Comparison of ENCODE assay signal across 21 cellular contexts in genomic region chr17:44078412-44078811, GRCh38. TPM values are rescaled to one million over a fixed set of nuclear protein-coding genes. Genes with fewer than 3 reads are reported as not detected.
DNase-seq lines count a peak whose midpoint lies in the region; ATAC-seq, FAIRE-seq and TF ChIP-seq lines count a peak whose summit lies in the region.
"Had no signal": no experiment of that assay in that cellular context is flagged by ENCODE, and none has a peak within 500 bp of the region (broad histone marks: within the 10 kb centered on the region; RNA-seq: fewer than 3 reads in every experiment).

No MANE protein-coding gene starts in this region.

- DNase-seq in HepG2 (ENCODE audit: low spot score): no peak
- DNase-seq in right lobe of liver: no peak
- DNase-seq in mucosa of descending colon: no peak
- no peak for DNase-seq in SKM-1 (lab: John Stamatoyannopoulos, UW; ENCODE audit: unreplicated experiment)
- no peak for DNase-seq in DMS53 treated with DMSO at 0.1 percent for 48 hours (lab: John Stamatoyannopoulos, UW; ENCODE audit: unreplicated experiment)
- no peak for DNase-seq in stimulated activated naive CD8-positive, alpha-beta T cell treated with anti-CD3 and anti-CD28 coated beads, Interleukin-15, amount 100 ng/mL, for 72 hours
- DNase-seq: 8988T, KBM-7, MV-4-11, NCI-H1417 treated with DMSO at 0.1 percent for 48 hours, NCI-H2029, NCI-H2171, NCI-H446 treated with DMSO at 0.1 percent for 48 hours, NCI-H774, PC-9 had no signal

- POLR2A ChIA-PET in HepG2 (lab: Yijun Ruan, JAX): interaction anchor here (1.0 to 2.6 kb wide), 2 partner anchors 9 to 18 kb away, joined by 4 to 8 read pairs; no protein-coding TSS in a partner anchor

- H3K27ac ChIP-seq in HepG2 (ENCODE audit: extremely low read length, insufficient read depth, low read length) (no peak overlapping the region), right lobe of liver (no peak overlapping the region), VCaP (peak overlapping the region; percentile 98)
- H3K27ac ChIP-seq: PC-9 had no signal

- H3K27me3 Mint-ChIP-seq in stimulated activated naive CD8-positive, alpha-beta T cell treated with anti-CD3 and anti-CD28 coated beads, Interleukin-15, amount 100 ng/mL, for 72 hours: no peaks in the 10 kb centered on the region

- no peak overlapping the region for H3K9ac ChIP-seq in HepG2 (ENCODE audit: insufficient read depth, low read depth, low read length)

- TF ChIP-seq CTCF in HepG2 (CRISPR knock-in tag; IDR thresholded peaks at IDR 0.05) (no peak), right lobe of liver (IDR thresholded peaks at IDR 0.05) (no peak), VCaP (conservative IDR thresholded peaks at IDR 0.05) (no peak), mucosa of descending colon (IDR thresholded peaks at IDR 0.05) (no peak)

- H3K9me3 Mint-ChIP-seq in stimulated activated naive CD8-positive, alpha-beta T cell treated with anti-CD3 and anti-CD28 coated beads, Interleukin-15, amount 100 ng/mL, for 72 hours: no peaks in the 10 kb centered on the region

- CTCF ChIA-PET in HepG2 (lab: Yijun Ruan, JAX; ENCODE audit: low intra/inter-chr PET ratio, low total read pairs): no interaction called here

- H3K4me1 ChIP-seq in HepG2 (ENCODE audit: insufficient read depth, low read length) (peaks cover 25% of the 10 kb centered on the region), right lobe of liver (peaks cover 0 to 17% (median 8%) of the 10 kb centered on the region in 4 donors), mucosa of descending colon (ENCODE audit: low read depth) (no peaks in the 10 kb centered on the region)
- H3K4me1 ChIP-seq: HAP-1 had no signal

- FAIRE-seq in HepG2 (lab: Jason Lieb, UNC): no peak
- FAIRE-seq: GM19239, HTR-8/SVneo had no signal

- H3K4me3 ChIP-seq in HepG2 (replicated peaks in 1 of 3; ENCODE audit: insufficient read depth in 1 of 3, low read depth in 2 of 3, low read length in 3 of 3): no peak overlapping the region
- no peak overlapping the region for H3K4me3 ChIP-seq in right lobe of liver
- H3K4me3 ChIP-seq in mucosa of descending colon: no peak overlapping the region
- H3K4me3 ChIP-seq: BLaER1, HAP-1, PC-9 had no signal

- H3K36me3 ChIP-seq in HepG2 (replicated peaks in 1 of 2; ENCODE audit: control insufficient read depth in 1 of 2, insufficient read depth in 2 of 2, low read length in 2 of 2): peaks cover 28 to 66% of the 10 kb centered on the region in 2 experiments
- H3K36me3 ChIP-seq in right lobe of liver: peaks cover 0 to 28% (median 13%) of the 10 kb centered on the region in 4 donors
- no peaks in the 10 kb centered on the region for H3K36me3 ChIP-seq in mucosa of descending colon (ENCODE audit: low read depth)

- WGBS in HepG2 (ENCODE audit: low lambda C conversion rate): 98% methylated on average over 8 of the region's 19 CpGs
- 73% methylated on average over 2 of the region's 19 CpGs for WGBS in right lobe of liver (ENCODE audit: insufficient coverage, low coverage, low lambda C conversion rate, missing lambda C conversion rate)

- in situ Hi-C loops in HepG2 (cut with HindIII; ENCODE audit: extremely low pct_ligation_motif_present, low pct_unique_long_range_greater_than_20kb): no loop called here

- no peaks in the 10 kb centered on the region for H3K79me2 ChIP-seq in HepG2 (ENCODE audit: insufficient read depth, low read length)

- intact Hi-C loops in HepG2 (cut with micrococcal nuclease; ENCODE audit: unreplicated experiment): no loop called here
- intact Hi-C loops in right lobe of liver (cut with DNase I): no loop called here
- intact Hi-C loops in mucosa of descending colon (cut with DNase I, micrococcal nuclease): no loop called here

- H3K27ac Mint-ChIP-seq in stimulated activated naive CD8-positive, alpha-beta T cell treated with anti-CD3 and anti-CD28 coated beads, Interleukin-15, amount 100 ng/mL, for 72 hours: no peak overlapping the region

- H2AFZ ChIP-seq in HepG2 (ENCODE audit: low read length): no peak overlapping the region
- H2AFZ ChIP-seq: PC-9 had no signal

- H3K9me3 ChIP-seq in HepG2 (ENCODE audit: low read length): no peaks in the 10 kb centered on the region
- H3K9me3 ChIP-seq in right lobe of liver: no peaks in the 10 kb centered on the region
- no peaks in the 10 kb centered on the region for H3K9me3 ChIP-seq in mucosa of descending colon
- H3K9me3 ChIP-seq: BLaER1, HAP-1 had no signal

- H4K20me1 ChIP-seq in HepG2 (ENCODE audit: insufficient read depth, low read length): no peaks in the 10 kb centered on the region

- no peaks in the 10 kb centered on the region for H3K27me3 ChIP-seq in HepG2 (ENCODE audit: control insufficient read depth in 1 of 2, insufficient read depth in 2 of 2, low read length in 2 of 2)
- no peaks in the 10 kb centered on the region for H3K27me3 ChIP-seq in right lobe of liver
- H3K27me3 ChIP-seq: BLaER1 had no signal

- H3K4me3 Mint-ChIP-seq in stimulated activated naive CD8-positive, alpha-beta T cell treated with anti-CD3 and anti-CD28 coated beads, Interleukin-15, amount 100 ng/mL, for 72 hours: no peak overlapping the region

- peak in 1 of 2 experiments; percentile 25; a peak in 1 of 4 replicates for TF ChIP-seq POLR2A in HepG2 (IDR thresholded peaks at IDR 0.05; ENCODE audit: insufficient read depth in 1 of 2, low read depth in 2 of 2, low read length in 2 of 2)
- no peak for TF ChIP-seq POLR2A in right lobe of liver (IDR thresholded peaks at IDR 0.05)

- TF ChIP-seq RAD21 in HepG2 (CRISPR knock-in tag; IDR thresholded peaks at IDR 0.05): no peak

- TF ChIP-seq EP300 in HepG2 (IDR thresholded peaks at IDR 0.05; ENCODE audit: low read depth in 2 of 2, low read length in 2 of 2) (no peak), HepG2 (CRISPR knock-in tag; IDR thresholded peaks at IDR 0.05; ENCODE audit: borderline replicate concordance) (no peak)

- no TSS peak for BruUV-seq in HepG2 (replicated peaks; lab: Mats Ljungman, UMichigan)

- no peak for ATAC-seq in HepG2
- no peak for ATAC-seq in right lobe of liver
- peak; percentile 6 for ATAC-seq in mucosa of descending colon
- no peak for ATAC-seq in GM19455 (IDR thresholded peaks at IDR 0.05; ENCODE audit: unreplicated experiment)
- no peak for ATAC-seq in stimulated activated naive CD8-positive, alpha-beta T cell treated with anti-CD3 and anti-CD28 coated beads, Interleukin-15, amount 100 ng/mL, for 72 hours

- no peak overlapping the region for H3K4me2 ChIP-seq in HepG2 (ENCODE audit: low read depth, low read length)
- H3K4me2 ChIP-seq: BLaER1, PC-9 had no signal

- peaks cover 5% of the 10 kb centered on the region for H3K4me1 Mint-ChIP-seq in stimulated activated naive CD8-positive, alpha-beta T cell treated with anti-CD3 and anti-CD28 coated beads, Interleukin-15, amount 100 ng/mL, for 72 hours

RNA-seq across cellular contexts. Expression of gene G6PC3, which starts 7.9 kb away (rescaled TPM):
- total RNA-seq in HepG2 (2016; rRNA removed; fragmentation: Illumina TruSeq; extraction: Trizol): 18.8 and 38.5 TPM in 2 replicates
- 8.6 and 14.9 TPM in 2 replicates for total RNA-seq in HepG2 (2016; cell fraction: cytosol; rRNA removed; fragmentation: Illumina TruSeq; extraction: Trizol; ENCODE audit: low read depth)
- 17.5 and 37.8 TPM in 2 replicates for total RNA-seq in HepG2 (2016; cell fraction: insoluble cytoplasmic fraction; rRNA removed; fragmentation: Illumina TruSeq; extraction: Trizol)
- total RNA-seq in HepG2 (2016; cell fraction: membrane; rRNA removed; fragmentation: Illumina TruSeq; extraction: Trizol): 16.0 and 22.0 TPM in 2 replicates
- 40.7 and 44.5 TPM in 2 replicates for total RNA-seq in HepG2 (2016; cell fraction: nucleus; rRNA removed; fragmentation: Illumina TruSeq; extraction: Trizol)
- polyA plus RNA-seq in HepG2 (2011; rRNA removed): 75.8 and 76.1 TPM in 2 replicates
- polyA plus RNA-seq in HepG2 (2011; cell fraction: cytosol; rRNA removed): 79.2 and 116 TPM in 2 replicates
- polyA plus RNA-seq in HepG2 (2011; cell fraction: nucleus; rRNA removed): 46.2 and 49.1 TPM in 2 replicates
- polyA plus RNA-seq in HepG2 (2012): 40.3 and 62.7 TPM in 2 replicates
- 24.5 and 33.4 TPM in 2 replicates for polyA plus RNA-seq in HepG2 (2016; cell fraction: cytosol; fragmentation: Illumina TruSeq; extraction: Trizol; ENCODE audit: low read depth)
- polyA plus RNA-seq in HepG2 (2016; cell fraction: insoluble cytoplasmic fraction; fragmentation: Illumina TruSeq; extraction: Trizol; ENCODE audit: low read depth): 41.7 and 46.0 TPM in 2 replicates
- 39.8 and 42.2 TPM in 2 replicates for polyA plus RNA-seq in HepG2 (2016; cell fraction: membrane; fragmentation: Illumina TruSeq; extraction: Trizol; ENCODE audit: low read depth)
- polyA plus RNA-seq in HepG2 (2016; cell fraction: nucleus; fragmentation: Illumina TruSeq; extraction: Trizol; ENCODE audit: insufficient read depth, low read depth): 126 and 134 TPM in 2 replicates
- polyA minus RNA-seq in HepG2 (2011; rRNA and poly(A)+ RNA removed; ENCODE audit: low replicate concordance): 232 and 267 TPM in 2 replicates
- 41.8 and 52.8 TPM in 2 replicates for polyA minus RNA-seq in HepG2 (2011; cell fraction: cytosol; rRNA and poly(A)+ RNA removed)
- polyA minus RNA-seq in HepG2 (2011; cell fraction: nucleus; rRNA and poly(A)+ RNA removed): 25.0 and 33.2 TPM in 2 replicates
- 10 to 100 TPM in 2 of 6 experiments, 1 to 10 TPM in 4; 5.9 to 24.2 (median 9.9) TPM for total RNA-seq in right lobe of liver
- total RNA-seq in mucosa of descending colon: 10 to 100 TPM; 29.5 to 48.1 (median 30.0) TPM

RNA-seq across cellular contexts. Expression of gene LSM12, which starts 11.9 kb away (rescaled TPM):
- total RNA-seq in HepG2 (2016; rRNA removed; fragmentation: Illumina TruSeq; extraction: Trizol) (52.8 and 58.4 TPM in 2 replicates), right lobe of liver (10 to 100 TPM; 24.2 to 30.6 (median 29.4) TPM), mucosa of descending colon (10 to 100 TPM; 45.1 to 63.5 (median 48.2) TPM)
- 33.1 and 35.6 TPM in 2 replicates for total RNA-seq in HepG2 (2016; cell fraction: cytosol; rRNA removed; fragmentation: Illumina TruSeq; extraction: Trizol; ENCODE audit: low read depth)
- 54.1 and 58.0 TPM in 2 replicates for total RNA-seq in HepG2 (2016; cell fraction: insoluble cytoplasmic fraction; rRNA removed; fragmentation: Illumina TruSeq; extraction: Trizol)
- 83.5 and 84.1 TPM in 2 replicates for total RNA-seq in HepG2 (2016; cell fraction: membrane; rRNA removed; fragmentation: Illumina TruSeq; extraction: Trizol)
- total RNA-seq in HepG2 (2016; cell fraction: nucleus; rRNA removed; fragmentation: Illumina TruSeq; extraction: Trizol): 32.8 and 34.5 TPM in 2 replicates
- 43.3 and 55.7 TPM in 2 replicates for polyA plus RNA-seq in HepG2 (2011; rRNA removed)
- 39.5 and 49.1 TPM in 2 replicates for polyA plus RNA-seq in HepG2 (2011; cell fraction: cytosol; rRNA removed)
- polyA plus RNA-seq in HepG2 (2011; cell fraction: nucleus; rRNA removed): 23.0 and 23.8 TPM in 2 replicates
- polyA plus RNA-seq in HepG2 (2012): 41.3 and 43.4 TPM in 2 replicates
- 42.1 and 49.1 TPM in 2 replicates for polyA plus RNA-seq in HepG2 (2016; cell fraction: cytosol; fragmentation: Illumina TruSeq; extraction: Trizol; ENCODE audit: low read depth)
- polyA plus RNA-seq in HepG2 (2016; cell fraction: insoluble cytoplasmic fraction; fragmentation: Illumina TruSeq; extraction: Trizol; ENCODE audit: low read depth): 92.1 and 94.1 TPM in 2 replicates
- polyA plus RNA-seq in HepG2 (2016; cell fraction: membrane; fragmentation: Illumina TruSeq; extraction: Trizol; ENCODE audit: low read depth): 93.0 and 95.9 TPM in 2 replicates
- polyA plus RNA-seq in HepG2 (2016; cell fraction: nucleus; fragmentation: Illumina TruSeq; extraction: Trizol; ENCODE audit: insufficient read depth, low read depth): 65.1 and 74.2 TPM in 2 replicates
- 62.0 and 88.5 TPM in 2 replicates for polyA minus RNA-seq in HepG2 (2011; rRNA and poly(A)+ RNA removed; ENCODE audit: low replicate concordance)
- polyA minus RNA-seq in HepG2 (2011; cell fraction: cytosol; rRNA and poly(A)+ RNA removed): 34.6 and 39.9 TPM in 2 replicates
- polyA minus RNA-seq in HepG2 (2011; cell fraction: nucleus; rRNA and poly(A)+ RNA removed): 40.4 and 42.5 TPM in 2 replicates

RNA-seq across cellular contexts. Expression of gene HDAC5, which starts 45.0 kb away (rescaled TPM):
- 34.0 and 46.4 TPM in 2 replicates for total RNA-seq in HepG2 (2016; rRNA removed; fragmentation: Illumina TruSeq; extraction: Trizol)
- 9.5 and 10.8 TPM in 2 replicates for total RNA-seq in HepG2 (2016; cell fraction: cytosol; rRNA removed; fragmentation: Illumina TruSeq; extraction: Trizol; ENCODE audit: low read depth)
- 32.6 and 44.0 TPM in 2 replicates for total RNA-seq in HepG2 (2016; cell fraction: insoluble cytoplasmic fraction; rRNA removed; fragmentation: Illumina TruSeq; extraction: Trizol)
- 18.6 and 21.1 TPM in 2 replicates for total RNA-seq in HepG2 (2016; cell fraction: membrane; rRNA removed; fragmentation: Illumina TruSeq; extraction: Trizol)
- total RNA-seq in HepG2 (2016; cell fraction: nucleus; rRNA removed; fragmentation: Illumina TruSeq; extraction: Trizol): 37.8 and 39.5 TPM in 2 replicates
- 85.4 and 140 TPM in 2 replicates for polyA plus RNA-seq in HepG2 (2011; rRNA removed)
- polyA plus RNA-seq in HepG2 (2011; cell fraction: cytosol; rRNA removed): 66.8 and 91.0 TPM in 2 replicates
- polyA plus RNA-seq in HepG2 (2011; cell fraction: nucleus; rRNA removed): 179 and 189 TPM in 2 replicates
- 88.1 and 102 TPM in 2 replicates for polyA plus RNA-seq in HepG2 (2012)
- 3.3 and 3.4 TPM in 2 replicates for polyA plus RNA-seq in HepG2 (2016; cell fraction: cytosol; fragmentation: Illumina TruSeq; extraction: Trizol; ENCODE audit: low read depth)
- polyA plus RNA-seq in HepG2 (2016; cell fraction: insoluble cytoplasmic fraction; fragmentation: Illumina TruSeq; extraction: Trizol; ENCODE audit: low read depth): 24.1 and 29.9 TPM in 2 replicates
- 9.7 and 10.3 TPM in 2 replicates for polyA plus RNA-seq in HepG2 (2016; cell fraction: membrane; fragmentation: Illumina TruSeq; extraction: Trizol; ENCODE audit: low read depth)
- polyA plus RNA-seq in HepG2 (2016; cell fraction: nucleus; fragmentation: Illumina TruSeq; extraction: Trizol; ENCODE audit: insufficient read depth, low read depth): 56.7 and 66.5 TPM in 2 replicates
- 59.4 and 315 TPM in 2 replicates for polyA minus RNA-seq in HepG2 (2011; rRNA and poly(A)+ RNA removed; ENCODE audit: low replicate concordance)
- 82.1 and 94.7 TPM in 2 replicates for polyA minus RNA-seq in HepG2 (2011; cell fraction: cytosol; rRNA and poly(A)+ RNA removed)
- 68.9 and 78.6 TPM in 2 replicates for polyA minus RNA-seq in HepG2 (2011; cell fraction: nucleus; rRNA and poly(A)+ RNA removed)
- total RNA-seq in right lobe of liver: 10 to 100 TPM; 12.0 to 26.4 (median 15.5) TPM
- 10 to 100 TPM; 18.9 to 48.3 (median 32.4) TPM for total RNA-seq in mucosa of descending colon
